In the genomic region with DNA sequence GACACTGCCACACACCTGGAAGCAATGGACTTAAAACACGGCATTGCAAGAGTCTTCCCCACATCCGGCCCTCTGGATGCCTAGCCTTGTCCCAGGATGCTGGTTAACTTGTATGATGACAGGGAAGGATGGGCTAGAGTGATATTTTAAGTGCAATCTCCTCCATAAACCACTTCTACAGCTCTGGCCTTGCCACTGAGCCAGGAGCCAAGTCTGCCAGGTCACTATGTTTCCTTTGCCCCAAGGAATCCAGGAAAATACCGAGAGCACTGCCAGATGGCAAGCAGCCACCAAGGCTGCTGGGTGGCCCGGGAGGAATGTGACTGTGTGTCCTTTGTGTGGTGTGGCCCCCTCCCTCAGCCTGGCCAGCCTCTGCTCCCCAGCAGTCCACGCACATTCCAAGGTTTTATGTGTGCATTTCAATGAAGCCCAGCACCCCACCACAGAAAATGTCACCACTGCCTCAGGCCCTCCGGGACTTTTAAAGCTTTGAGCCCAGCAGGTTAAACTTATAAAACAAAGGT, we compare ENCODE assay signal across 9 cellular contexts.
DNase-seq lines count a peak whose midpoint lies in the region; ATAC-seq lines count a peak whose summit lies in the region.
"Had no signal": no experiment of that assay in that cellular context is flagged by ENCODE, and none has a peak within 500 bp of the region (broad histone marks: within the 10 kb centered on the region; RNA-seq: fewer than 3 reads in every experiment).

No MANE protein-coding gene starts in this region.

- H3K4me3 ChIP-seq in skeletal muscle cell (ENCODE audit: low read depth, low read length): no peak overlapping the region

- ATAC-seq in HG02885 (IDR thresholded peaks at IDR 0.05; ENCODE audit: poor library complexity, unreplicated experiment): no peak
- ATAC-seq in stimulated activated naive CD8-positive, alpha-beta T cell treated with anti-CD3 and anti-CD28 coated beads, Interleukin-15, Interleukin-2, amounts not matched to agents 100 U/mL and 50 U/mL, for 24 hours: no peak

- DNase-seq in H4 (ENCODE audit: low spot score): peak; percentile 91
- DNase-seq in astrocyte of the hippocampus (ENCODE audit: low read depth, low spot score): peak; percentile 99
- peak; percentile 47 for DNase-seq in iPS-NIHi7 (ENCODE audit: extremely low spot score)
- peak; percentile 31 for DNase-seq in skeletal muscle cell (ENCODE audit: low read depth)
- DNase-seq in activated CD4-positive, alpha-beta T cell treated with anti-CD3 and anti-CD28 coated beads for 4 hours: no peak
- DNase-seq in stimulated activated naive CD8-positive, alpha-beta T cell treated with anti-CD3 and anti-CD28 coated beads, Interleukin-15, Interleukin-2, amounts not matched to agents 100 U/mL and 50 U/mL, for 24 hours: no peak
- DNase-seq in KG1 (lab: John Stamatoyannopoulos, UW): no peak
- DNase-seq: activated CD8-positive, alpha-beta memory T cell treated with anti-CD3 and anti-CD28 coated beads for 24 hours had no signal

Comparison
In these comparisons a context has a peak if more than half of its experiments do, and no peak if none do; other contexts are left out.
1. DNase-seq: peak in H4 (single experiment), astrocyte of the hippocampus (single experiment), iPS-NIHi7 (single experiment) and skeletal muscle cell (single experiment); none in activated CD4-positive, alpha-beta T cell treated with anti-CD3 and anti-CD28 coated beads for 4 hours (0 of 2), stimulated activated naive CD8-positive, alpha-beta T cell treated with anti-CD3 and anti-CD28 coated beads, Interleukin-15, Interleukin-2, amounts not matched to agents 100 U/mL and 50 U/mL, for 24 hours (single experiment) and KG1 (single experiment).